8 cellular contexts compared by ENCODE assay signal in the genomic region with DNA sequence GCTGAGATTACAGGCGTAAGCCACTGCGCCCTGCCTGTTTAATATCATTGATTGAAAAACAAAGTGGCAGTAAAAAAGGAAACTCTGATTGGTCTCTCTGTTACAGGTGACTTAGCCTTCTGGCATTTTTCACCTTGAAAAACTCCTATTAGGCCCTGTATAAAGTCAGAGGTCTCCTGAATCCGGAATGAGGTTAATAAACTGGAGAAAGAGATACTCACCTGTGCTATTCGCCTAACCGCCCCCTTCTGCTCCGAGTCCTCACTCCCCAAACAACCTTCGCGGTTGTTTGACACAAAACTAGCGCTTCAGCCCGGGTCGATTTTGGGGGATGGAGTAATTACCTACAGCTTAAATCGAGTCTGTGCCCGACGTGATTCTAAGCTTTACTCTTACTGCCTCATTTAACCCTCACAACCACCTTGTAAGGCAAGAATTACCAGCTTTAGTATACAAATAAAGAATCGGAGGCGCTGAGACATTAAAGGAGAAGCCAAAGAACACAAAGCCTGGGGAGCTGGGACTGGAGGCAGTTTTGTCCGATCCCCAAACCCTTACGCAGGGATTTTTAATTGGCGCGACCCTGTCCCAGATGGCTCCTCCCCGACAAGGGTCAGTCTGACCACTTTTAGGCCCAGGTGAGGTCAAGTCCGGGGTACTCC. TPM values are rescaled to one million over a fixed set of nuclear protein-coding genes. Genes with fewer than 3 reads are reported as not detected.
DNase-seq lines count a peak whose midpoint lies in the region; ATAC-seq, FAIRE-seq and TF ChIP-seq lines count a peak whose summit lies in the region.

No MANE protein-coding gene starts in this region.

- peaks cover 7% of the 10 kb centered on the region; the same call in 1 of the 2 replicates for H3K23me2 ChIP-seq in H1 (ENCODE audit: low read depth, low read length)

- peak in 1 of 2 experiments; percentile 40; a peak in 1 of 3 replicates for TF ChIP-seq POLR2A in H1 (IDR thresholded peaks at IDR 0.05; ENCODE audit: control extremely low read depth in 1 of 2, low read depth in 2 of 2, low read length in 2 of 2)

- no peak overlapping the region for H2BK20ac ChIP-seq in H1 (ENCODE audit: low read length)

- FAIRE-seq in H1 (lab: Jason Lieb, UNC) = no peak

- DNase-seq in NT2/D1 (ENCODE audit: low read depth, low spot score) (no peak), H1 (ENCODE audit: low read depth in 1 of 2, low spot score in 2 of 2) (no peak), nephron progenitor cell (no peak), UCSD-AML1 (lab: John Stamatoyannopoulos, UW; ENCODE audit: unreplicated experiment) (no peak), glomerular visceral epithelial cell (ENCODE audit: extremely low spot score) (no peak), GF-D8 (lab: John Stamatoyannopoulos, UW) (no peak)

- peak overlapping the region; percentile 78 for H3K27ac Mint-ChIP-seq in nephron progenitor cell

- peak overlapping the region; percentile 62; the same call in 1 of the 2 replicates for H4K8ac ChIP-seq in H1 (ENCODE audit: extremely low read depth, insufficient read depth, low read length)

- POLR2A ChIA-PET in H1 (lab: Charles Lee; ENCODE audit: partially characterized antibody) = interaction anchor here (0.6 to 3.4 kb wide), 6 partner anchors 14 to 353 kb away, joined by 3 to 16 read pairs (median 4); partner anchors contain the start of genes FAIM, FOXL2 and FOXL2NB

- H3K56ac ChIP-seq in H1 (replicated peaks; ENCODE audit: insufficient read length, low read depth, low read length) = no peak overlapping the region

- peaks cover 0 to 6% (median 4%) of the 10 kb centered on the region in 11 experiments; a peak in 18 of 22 replicates for H3K9me3 ChIP-seq in BLaER1 treated with 17β-estradiol and CSF1 and Interleukin-3, amounts not matched to agents 10 nM and 100 nM (replicated peaks in 1 of 11)
- peaks cover 4% of the 10 kb centered on the region; the same call in 1 of the 2 replicates for H3K9me3 ChIP-seq in NT2/D1 (ENCODE audit: insufficient read depth, low read length)
- peaks cover 3% of the 10 kb centered on the region in 2 experiments; a peak in 1 of 4 replicates for H3K9me3 ChIP-seq in H1 (ENCODE audit: insufficient read depth in 2 of 2, low read depth in 1 of 2, low read length in 1 of 2)

- peaks cover 12% of the 10 kb centered on the region for H3K36me3 Mint-ChIP-seq in nephron progenitor cell (ENCODE audit: low read depth)

- 0 out of 4 replicates have a peak, but pooled peaks of 1 of the 2 experiments have one; percentile 1 for TF ChIP-seq RAD21 in H1 (IDR thresholded peaks at IDR 0.05 in 1 of 2, conservative IDR thresholded peaks at IDR 0.05 in 1 of 2; ENCODE audit: low read depth in 2 of 2, low read length in 2 of 2)

- H2AFZ ChIP-seq in H1 (ENCODE audit: low read length) = peak overlapping the region; percentile 47

- H3K4me2 ChIP-seq in BLaER1 treated with 17β-estradiol and CSF1 and Interleukin-3, amounts not matched to agents 10 nM and 100 nM = peak overlapping the region; percentile 77 to 92 (median 88)
- peak overlapping the region; percentile 62 to 98 for H3K4me2 ChIP-seq in H1 (ENCODE audit: insufficient read depth in 1 of 2, low read depth in 2 of 2, low read length in 2 of 2)

- no peak overlapping the region for H3K23ac ChIP-seq in H1 (ENCODE audit: insufficient read length)

- TF ChIP-seq CTCF in H1 (IDR thresholded peaks at IDR 0.05; ENCODE audit: control extremely low read depth in 1 of 3, insufficient read depth in 1 of 3, low read depth in 1 of 3, low read length in 3 of 3) = no peak
- no peak for TF ChIP-seq CTCF in nephron progenitor cell (IDR thresholded peaks at IDR 0.05)

- no peak overlapping the region for H3K4ac ChIP-seq in H1 (replicated peaks; ENCODE audit: insufficient read length, low read depth, low read length)

- no peaks in the 10 kb centered on the region for H3K79me1 ChIP-seq in H1 (ENCODE audit: low read depth, low read length)

- no peak overlapping the region for H2AK5ac ChIP-seq in H1 (ENCODE audit: low read depth, low read length)

- peak overlapping the region; percentile 45 to 92 (median 78); a peak in 21 of 22 replicates for H3K27ac ChIP-seq in BLaER1 treated with 17β-estradiol and CSF1 and Interleukin-3, amounts not matched to agents 10 nM and 100 nM
- H3K27ac ChIP-seq in H1 (ENCODE audit: low read depth, low read length) = 0 out of 2 replicates have a peak overlapping the region, but pooled peaks have one; percentile 48

- no peak overlapping the region for H4K91ac ChIP-seq in H1 (replicated peaks; ENCODE audit: insufficient read length, low read length)

- no peaks in the 10 kb centered on the region for H3K9me3 Mint-ChIP-seq in nephron progenitor cell

- H3K18ac ChIP-seq in H1 (ENCODE audit: extremely low read depth, low read length) = no peak overlapping the region; the same call in 1 of the 2 replicates

- H3K4me3 ChIP-seq in BLaER1 treated with 17β-estradiol and CSF1 and Interleukin-3, amounts not matched to agents 10 nM and 100 nM = peak overlapping the region; percentile 70 to 84 (median 76)
- H3K4me3 ChIP-seq in NT2/D1 (ENCODE audit: insufficient read length, low read depth) (peak overlapping the region; percentile 89), H1 (ENCODE audit: extremely low read depth in 1 of 4, insufficient read depth in 2 of 4, low read depth in 3 of 4, low read length in 4 of 4) (peak overlapping the region; percentile 70 to 82 (median 78))

- H3K27me3 Mint-ChIP-seq in nephron progenitor cell (ENCODE audit: low read depth, poor library complexity) = peaks cover 10% of the 10 kb centered on the region

- H2BK120ac ChIP-seq in H1 (replicated peaks; ENCODE audit: low read depth, low read length) = peak overlapping the region; percentile 80

- H3K14ac ChIP-seq in H1 (ENCODE audit: insufficient read length) = no peak overlapping the region

- peak overlapping the region; percentile 97 for H3K4me3 Mint-ChIP-seq in nephron progenitor cell

- H3K36me3 ChIP-seq in BLaER1 treated with 17β-estradiol and CSF1 and Interleukin-3, amounts not matched to agents 10 nM and 100 nM = peaks cover 0 to 13% (median 6%) of the 10 kb centered on the region in 11 experiments; a peak in 5 of 22 replicates
- H3K36me3 ChIP-seq in NT2/D1 (ENCODE audit: insufficient read depth, insufficient read length, low read length) (peaks cover 6% of the 10 kb centered on the region), H1 (ENCODE audit: control insufficient read depth in 2 of 4, insufficient read depth in 4 of 4, low read length in 3 of 4) (peaks cover 0 to 5% (median 0%) of the 10 kb centered on the region in 4 experiments; a peak in 1 of 8 replicates)

- CTCF ChIA-PET in H1 (lab: Charles Lee; ENCODE audit: partially characterized antibody) = interaction anchor here (0.6 to 5.1 kb wide), 36 partner anchors 9 to 594 kb away, joined by 3 to 80 read pairs (median 4); partner anchors contain the start of gene ESYT3

- no peak for TF ChIP-seq EP300 in H1 (IDR thresholded peaks at IDR 0.05; ENCODE audit: borderline replicate concordance in 1 of 2, low read depth in 2 of 2, low read length in 2 of 2)

- 6% methylated on average over 22 of the region's 22 CpGs; no CpG with 5 or more reads in 1 of the 2 experiments for WGBS in H1 (ENCODE audit: extremely low coverage in 1 of 2, insufficient coverage in 1 of 2, insufficient read length in 1 of 2, insufficient replicate concordance in 2 of 2, low coverage in 1 of 2, low lambda C conversion rate in 2 of 2, missing lambda C conversion rate in 1 of 2), 2 experiments

- H2BK15ac ChIP-seq in H1 (ENCODE audit: low read length) = no peak overlapping the region

- H3K4me1 Mint-ChIP-seq in nephron progenitor cell = peaks cover 18% of the 10 kb centered on the region

- H3K9ac ChIP-seq in BLaER1 treated with 17β-estradiol and CSF1 and Interleukin-3, amounts not matched to agents 10 nM and 100 nM = peak overlapping the region; percentile 77 to 86 (median 81)
- H3K9ac ChIP-seq in NT2/D1 (ENCODE audit: insufficient read length, low read depth) = peak overlapping the region; percentile 81
- peak overlapping the region in 3 of 4 experiments; percentile 15 to 87 (median 54); a peak in 6 of 7 replicates for H3K9ac ChIP-seq in H1 (replicated peaks in 1 of 4; ENCODE audit: extremely low read depth in 1 of 4, low read depth in 3 of 4, low read length in 3 of 4)

- H2BK5ac ChIP-seq in H1 (ENCODE audit: low read depth, low read length) = peak overlapping the region; percentile 38; the same call in 1 of the 2 replicates

- no peaks in the 10 kb centered on the region for H3K27me3 ChIP-seq in BLaER1 treated with 17β-estradiol and CSF1 and Interleukin-3, amounts not matched to agents 10 nM and 100 nM
- no peaks in the 10 kb centered on the region for H3K27me3 ChIP-seq in NT2/D1 (ENCODE audit: insufficient read depth, insufficient read length)
- H3K27me3 ChIP-seq in H1 (replicated peaks in 1 of 4; ENCODE audit: control insufficient read depth in 3 of 4, extremely low read depth in 1 of 4, insufficient read depth in 3 of 4, low read length in 3 of 4) = no peaks in the 10 kb centered on the region

- H4K5ac ChIP-seq in H1 (ENCODE audit: insufficient read length, low read depth, low read length) = no peak overlapping the region

- H4K20me1 ChIP-seq in BLaER1 treated with 17β-estradiol and CSF1 and Interleukin-3, amounts not matched to agents 10 nM and 100 nM = no peaks in the 10 kb centered on the region
- no peaks in the 10 kb centered on the region for H4K20me1 ChIP-seq in H1 (replicated peaks in 1 of 2; ENCODE audit: control insufficient read depth in 1 of 2, insufficient read depth in 2 of 2, low read length in 2 of 2)

- H3K79me2 ChIP-seq in H1 (ENCODE audit: control insufficient read depth in 1 of 2, insufficient read depth in 2 of 2, low read length in 2 of 2) = 0 out of 4 replicates have a peak, but pooled peaks cover 0 to 5% of the 10 kb centered on the region in 2 experiments

- ATAC-seq in GM18867 (IDR thresholded peaks at IDR 0.05; ENCODE audit: unreplicated experiment) = no peak

- peaks cover 8 to 27% (median 22%) of the 10 kb centered on the region in 10 experiments; a peak in 18 of 20 replicates for H3K4me1 ChIP-seq in BLaER1 treated with 17β-estradiol and CSF1 and Interleukin-3, amounts not matched to agents 10 nM and 100 nM
- no peaks in the 10 kb centered on the region for H3K4me1 ChIP-seq in NT2/D1 (ENCODE audit: insufficient read depth, insufficient read length)
- peaks cover 0 to 5% (median 3%) of the 10 kb centered on the region in 4 experiments; a peak in 3 of 7 replicates for H3K4me1 ChIP-seq in H1 (replicated peaks in 1 of 4; ENCODE audit: control insufficient read depth in 3 of 4, insufficient read depth in 4 of 4, low read length in 3 of 4)

- 0 out of 2 replicates have a peak overlapping the region, but pooled peaks have one; percentile 5 for H2BK12ac ChIP-seq in H1 (ENCODE audit: low read depth, low read length)

RNA-seq across cellular contexts. Expression of gene CEP70, which starts 0.4 kb away (rescaled TPM):
- total RNA-seq in H1 (2021; fragmentation: NEBNext Ultra II Directional; extraction: Animal tissue kit (Norgen Biotek cat#: 25700)) = 23.6 and 26.2 TPM in 2 replicates
- polyA plus RNA-seq in H1 (2011; rRNA removed) = 2.8 and 3.9 TPM in 2 replicates
- polyA plus RNA-seq in H1 (2011; cell fraction: cytosol; rRNA removed) = 10.2 TPM
- 4.0 TPM for polyA plus RNA-seq in H1 (2011; cell fraction: nucleus; rRNA removed)
- polyA plus RNA-seq in H1 (2012, experiment 1 of 2) = 13.1 to 29.7 TPM (median 15.8 TPM) in 4 replicates
- 1.2 TPM for polyA plus RNA-seq in H1 (2012, experiment 2 of 2)
- 21.2 TPM for polyA plus RNA-seq in H1 (2013, experiment 1 of 2)
- 21.5 TPM for polyA plus RNA-seq in H1 (2013, experiment 2 of 2)
- 12.2 and 18.3 TPM in 2 replicates for polyA minus RNA-seq in H1 (2011; rRNA and poly(A)+ RNA removed)
- 10.9 TPM for polyA minus RNA-seq in H1 (2011; cell fraction: cytosol; rRNA and poly(A)+ RNA removed)
- polyA minus RNA-seq in H1 (2011; cell fraction: nucleus; rRNA and poly(A)+ RNA removed) = 38.0 TPM

RNA-seq across cellular contexts. Expression of gene FAIM, which starts 15.0 kb away (rescaled TPM):
- total RNA-seq in H1 (2021; fragmentation: NEBNext Ultra II Directional; extraction: Animal tissue kit (Norgen Biotek cat#: 25700)) = 6.8 and 7.1 TPM in 2 replicates
- 1.2 TPM in 2 replicates for polyA plus RNA-seq in H1 (2011; rRNA removed)
- 3.5 TPM for polyA plus RNA-seq in H1 (2011; cell fraction: cytosol; rRNA removed)
- polyA plus RNA-seq in H1 (2011; cell fraction: nucleus; rRNA removed) = 1.0 TPM
- polyA plus RNA-seq in H1 (2012, experiment 1 of 2) = 5.7 to 9.7 TPM (median 7.2 TPM) in 4 replicates
- polyA plus RNA-seq in H1 (2012, experiment 2 of 2) = 3.8 TPM
- 8.3 TPM for polyA plus RNA-seq in H1 (2013, experiment 1 of 2)
- polyA plus RNA-seq in H1 (2013, experiment 2 of 2) = 8.1 TPM
- 0.66 and 1.0 TPM in 2 replicates for polyA minus RNA-seq in H1 (2011; rRNA and poly(A)+ RNA removed)
- 2.8 TPM for polyA minus RNA-seq in H1 (2011; cell fraction: cytosol; rRNA and poly(A)+ RNA removed)
- 1.6 TPM for polyA minus RNA-seq in H1 (2011; cell fraction: nucleus; rRNA and poly(A)+ RNA removed)
